ENCODE assay signal across 16 cellular contexts in the genomic region with DNA sequence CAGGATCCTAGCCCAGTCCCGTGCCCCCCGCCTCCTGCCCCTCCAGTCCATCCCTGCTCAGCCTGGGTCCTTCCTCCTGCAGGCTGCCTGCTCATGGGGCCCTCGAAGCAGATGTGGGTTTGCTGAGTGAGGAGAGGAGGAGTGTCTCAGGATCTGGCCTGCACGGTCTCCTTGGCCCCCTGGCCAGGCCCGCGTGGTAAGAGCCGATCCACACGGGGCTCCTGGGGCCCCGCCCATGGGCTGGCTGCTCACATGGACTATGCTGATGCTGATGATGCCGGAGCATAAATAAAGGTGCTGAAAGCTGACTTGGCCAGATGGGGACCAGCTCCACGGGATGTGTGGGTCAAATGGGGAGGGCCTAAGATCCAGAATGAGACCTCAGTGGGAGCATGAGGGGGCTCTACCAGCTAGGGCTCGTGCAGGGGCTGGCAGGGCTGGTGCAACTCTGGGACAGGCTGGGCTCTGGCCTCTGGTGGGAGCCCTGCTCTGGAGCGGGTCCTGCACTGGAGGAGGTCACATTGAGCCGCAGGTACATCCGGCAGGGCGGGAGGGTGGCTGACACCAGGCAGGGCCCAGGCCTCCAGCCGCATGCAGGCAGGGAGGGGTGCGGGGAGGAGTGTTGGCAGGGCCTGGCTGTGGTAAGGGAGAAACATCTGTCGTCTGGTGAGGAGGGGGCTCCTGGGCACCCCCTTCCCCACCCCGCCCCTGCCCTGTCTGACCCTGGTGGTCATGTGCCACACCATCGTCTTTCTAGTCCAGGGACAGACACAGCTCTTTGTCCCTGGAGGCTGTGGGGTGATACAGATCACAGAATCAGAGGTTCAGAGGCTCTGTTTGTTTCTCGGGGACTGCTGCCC.
"Had no signal": no experiment of that assay in that cellular context is flagged by ENCODE, and none has a peak within 500 bp of the region (broad histone marks: within the 10 kb centered on the region; RNA-seq: fewer than 3 reads in every experiment).

No MANE protein-coding gene starts in this region.

- H3K27ac ChIP-seq: body of pancreas, pancreas, thoracic aorta had no signal

- H3K27ac Mint-ChIP-seq: activated T-helper 2 cell treated with anti-CD3 and anti-CD28 coated beads, Interferon-gamma antibody, Interleukin-2, Interleukin-4, amounts not matched to agents 10 μg/mL and 5 μg/mL and 100 μg/mL, durations not matched to agents 14 hours and 24 hours and 36 hours; effector memory CD8-positive, alpha-beta T cell; naive thymus-derived CD8-positive, alpha-beta T cell; stimulated activated naive CD8-positive, alpha-beta T cell treated with anti-CD3 and anti-CD28 coated beads, Interleukin-15, amount 100 ng/mL, for 72 hours; T-helper 2 cell treated with Interferon-gamma antibody and Interleukin-4, amounts not matched to agents 5 μg/mL and 100 μg/mL, for 36 hours had no signal

- H3K36me3 ChIP-seq: pancreas, thoracic aorta had no signal

- H3K9me3 Mint-ChIP-seq: activated T-helper 2 cell treated with anti-CD3 and anti-CD28 coated beads, Interferon-gamma antibody, Interleukin-2, Interleukin-4, amounts not matched to agents 10 μg/mL and 5 μg/mL and 100 μg/mL, durations not matched to agents 14 hours and 24 hours and 36 hours; central memory CD8-positive, alpha-beta T cell; effector memory CD8-positive, alpha-beta T cell; stimulated activated naive CD8-positive, alpha-beta T cell treated with anti-CD3 and anti-CD28 coated beads, Interleukin-15, amount 100 ng/mL, for 72 hours; T-helper 2 cell treated with Interferon-gamma antibody and Interleukin-4, amounts not matched to agents 5 μg/mL and 100 μg/mL, for 36 hours had no signal

- H3K4me3 ChIP-seq: body of pancreas, mucosa of descending colon, pancreas, thoracic aorta had no signal

- ATAC-seq: body of pancreas; effector memory CD8-positive, alpha-beta T cell; mucosa of descending colon; naive thymus-derived CD8-positive, alpha-beta T cell; pancreas; stimulated activated naive CD8-positive, alpha-beta T cell treated with anti-CD3 and anti-CD28 coated beads, Interleukin-15, amount 100 ng/mL, for 72 hours had no signal

- H3K4me1 Mint-ChIP-seq: naive thymus-derived CD8-positive, alpha-beta T cell; stimulated activated naive CD8-positive, alpha-beta T cell treated with anti-CD3 and anti-CD28 coated beads, Interleukin-15, amount 100 ng/mL, for 72 hours had no signal

- H3K9me3 ChIP-seq: body of pancreas, mucosa of descending colon, pancreas, thoracic aorta had no signal

- H3K27me3 ChIP-seq: body of pancreas, pancreas had no signal

- H3K36me3 Mint-ChIP-seq: naive thymus-derived CD8-positive, alpha-beta T cell had no signal

- H3K4me1 ChIP-seq: body of pancreas, pancreas had no signal

- DNase-seq: activated CD4-positive, alpha-beta T cell treated with anti-CD3 and anti-CD28 coated beads, Interleukin-2, amount 50 U/mL, for 4 hours; activated CD4-positive, CD25-positive, alpha-beta regulatory T cell treated with anti-CD3 and anti-CD28 coated beads, Interleukin-2, amount 50 U/mL, for 72 hours; activated naive CD4-positive, alpha-beta T cell treated with anti-CD3 and anti-CD28 coated beads, Interleukin-2, amount 50 U/mL, for 16 hours; amniotic stem cell; body of pancreas; effector memory CD8-positive, alpha-beta T cell; hippocampal formation; mucosa of descending colon; naive thymus-derived CD8-positive, alpha-beta T cell; stimulated activated CD4-positive, alpha-beta T cell treated with anti-CD3 and anti-CD28 coated beads, Interleukin-4, amount 100 ng/mL, for 24 hours; stimulated activated naive CD8-positive, alpha-beta T cell treated with anti-CD3 and anti-CD28 coated beads, Interleukin-15, amount 100 ng/mL, for 72 hours had no signal

- H3K4me3 Mint-ChIP-seq: central memory CD8-positive, alpha-beta T cell; effector memory CD8-positive, alpha-beta T cell; naive thymus-derived CD8-positive, alpha-beta T cell; stimulated activated naive CD8-positive, alpha-beta T cell treated with anti-CD3 and anti-CD28 coated beads, Interleukin-15, amount 100 ng/mL, for 72 hours; T-helper 2 cell treated with Interferon-gamma antibody and Interleukin-4, amounts not matched to agents 5 μg/mL and 100 μg/mL, for 36 hours had no signal
